10 cellular contexts compared by ENCODE assay signal in the genomic region with DNA sequence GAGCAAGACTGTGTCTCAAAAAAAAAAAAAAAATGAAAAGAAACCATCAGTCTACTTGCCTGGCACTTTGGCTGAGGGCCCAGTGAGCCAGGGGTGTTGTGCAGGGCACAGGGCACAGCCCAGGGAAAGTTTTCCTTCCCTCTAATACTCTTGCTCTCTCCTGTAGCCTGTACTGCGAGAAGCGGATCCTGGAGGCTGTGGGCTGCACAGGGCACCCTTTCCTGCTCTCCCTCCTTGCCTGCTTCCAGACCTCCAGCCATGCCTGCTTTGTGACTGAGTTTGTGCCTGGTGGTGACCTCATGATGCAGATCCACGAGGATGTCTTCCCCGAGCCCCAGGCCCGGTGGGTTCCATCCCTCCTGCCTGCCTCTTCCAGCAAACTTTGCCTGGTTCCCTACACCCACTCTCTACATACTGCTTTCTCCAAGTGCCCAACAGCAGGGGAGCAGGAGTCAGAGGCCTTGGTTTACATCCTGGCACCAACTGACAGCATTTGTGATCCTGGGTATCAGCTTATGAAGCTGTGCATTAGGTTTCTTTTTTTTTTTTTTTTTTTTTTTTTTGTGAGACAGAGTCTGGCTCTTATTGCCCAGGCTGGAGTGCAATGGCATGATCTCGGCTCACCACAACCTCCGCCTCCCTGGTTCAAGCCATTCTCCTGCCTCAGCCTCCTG.
"Had no signal": no experiment of that assay in that cellular context is flagged by ENCODE, and none has a peak within 500 bp of the region (broad histone marks: within the 10 kb centered on the region; RNA-seq: fewer than 3 reads in every experiment).

No MANE protein-coding gene starts in this region.

- H3K27me3 ChIP-seq: tibial nerve had no signal

- H3K4me1 ChIP-seq: tibial nerve had no signal

- H3K4me3 ChIP-seq: tibial nerve had no signal

- ATAC-seq: activated CD4-positive, CD25-positive, alpha-beta regulatory T cell treated with anti-CD3 and anti-CD28 coated beads, Interleukin-2, amount 50 U/mL, for 24 hours; natural killer cell had no signal

- H3K27ac ChIP-seq: tibial nerve had no signal

- H3K9me3 ChIP-seq: tibial nerve had no signal

- DNase-seq: activated effector memory CD4-positive, alpha-beta T cell treated with Interleukin-2 at 50 U/mL for 16 hours; activated T-cell treated with anti-CD3 and anti-CD28 coated beads, Interleukin-2, amount 50 U/mL, for 24 hours; amygdala; endodermal cell; hypothalamus; mammary epithelial cell; natural killer cell; stimulated activated CD4-positive, alpha-beta T cell treated with anti-CD3 and anti-CD28 coated beads, Interleukin-15, amount 100 ng/mL, for 24 hours had no signal
